Comparison of ENCODE assay signal across 1 cellular context in genomic region chr7:74371381-74372059, GRCh38.
TF ChIP-seq lines count a peak whose summit lies in the region.

No MANE protein-coding gene starts in this region.

TF ChIP-seq in K562, 482 proteins besides CTCF, POLR2A, EP300 and RAD21 (continued from another document and continues in another):
- TF ChIP-seq ZBTB40 (IDR thresholded peaks at IDR 0.05) (0 out of 2 replicates have a peak, but pooled peaks have one; percentile 17), ZBTB40 (CRISPR knock-in tag; IDR thresholded peaks at IDR 0.05) (no peak), ZNF232 (CRISPR knock-in tag; IDR thresholded peaks at IDR 0.05) (no peak), RBM22 (IDR thresholded peaks at IDR 0.05; ENCODE audit: low read depth, low read length, poor library complexity, severe bottlenecking) (no peak), PPARD (CRISPR knock-in tag; IDR thresholded peaks at IDR 0.05) (no peak), HIVEP1 (CRISPR knock-in tag; IDR thresholded peaks at IDR 0.05) (no peak), FOXA1 (IDR thresholded peaks at IDR 0.05; ENCODE audit: borderline replicate concordance) (no peak), TCF7 (IDR thresholded peaks at IDR 0.05; ENCODE audit: borderline replicate concordance) (no peak), MTA2 (IDR thresholded peaks at IDR 0.05; ENCODE audit: low read depth) (no peak), MXI1 (IDR thresholded peaks at IDR 0.05; ENCODE audit: low read depth, low read length) (no peak), HDAC2 (IDR thresholded peaks at IDR 0.05) (0 out of 2 replicates have a peak, but pooled peaks have one; percentile 23), NBN (IDR thresholded peaks at IDR 0.05; ENCODE audit: low read depth) (0 out of 2 replicates have a peak, but pooled peaks have one; percentile 23), OTX1 (CRISPR knock-in tag; IDR thresholded peaks at IDR 0.05) (peak; percentile 82; the same call in 1 of the 2 replicates), HDAC1 (IDR thresholded peaks at IDR 0.05) (peak in 1 of 2 experiments; percentile 60; a peak in 1 of 4 replicates), PCBP1 (IDR thresholded peaks at IDR 0.05; ENCODE audit: low read depth, low read length, poor library complexity, severe bottlenecking) (no peak), ARID3A (IDR thresholded peaks at IDR 0.05; ENCODE audit: borderline replicate concordance, low read depth, low read length) (no peak), PHF20 (IDR thresholded peaks at IDR 0.05; ENCODE audit: partially characterized antibody) (peak; percentile 44), ATF1 (CRISPR knock-in tag; IDR thresholded peaks at IDR 0.05) (no peak), ATF1 (tag; IDR thresholded peaks at IDR 0.05) (no peak), DDX20 (tag; IDR thresholded peaks at IDR 0.05; ENCODE audit: low read depth) (no peak), ZNF696 (CRISPR knock-in tag; conservative IDR thresholded peaks at IDR 0.05) (no peak), PRMT5 (CRISPR knock-in tag; IDR thresholded peaks at IDR 0.05) (no peak), CXXC5 (CRISPR knock-in tag; IDR thresholded peaks at IDR 0.05) (no peak), EZH2 (IDR thresholded peaks at IDR 0.05; ENCODE audit: borderline replicate concordance, low read depth, low read length) (no peak), ELF4 (CRISPR knock-in tag; IDR thresholded peaks at IDR 0.05) (0 out of 2 replicates have a peak, but pooled peaks have one; percentile 61), L3MBTL2 (IDR thresholded peaks at IDR 0.05) (peak; percentile 55), PCBP2 (IDR thresholded peaks at IDR 0.05; ENCODE audit: low read depth, low read length, poor library complexity, severe bottlenecking) (peak; percentile 29), HLTF (IDR thresholded peaks at IDR 0.05) (0 out of 2 replicates have a peak, but pooled peaks have one; percentile 36), DPF2 (IDR thresholded peaks at IDR 0.05) (0 out of 2 replicates have a peak, but pooled peaks have one; percentile 27), FOXM1 (IDR thresholded peaks at IDR 0.05; ENCODE audit: low read depth) (no peak), FOXM1 (CRISPR knock-in tag; IDR thresholded peaks at IDR 0.05; ENCODE audit: low read depth) (no peak), ELF2 (CRISPR knock-in tag; IDR thresholded peaks at IDR 0.05) (no peak), SMARCA5 (IDR thresholded peaks at IDR 0.05) (no peak), GATAD2A (IDR thresholded peaks at IDR 0.05) (0 out of 2 replicates have a peak, but pooled peaks have one; percentile 26), POLR2G (IDR thresholded peaks at IDR 0.05; ENCODE audit: low read depth, low read length) (no peak), ZNF134 (CRISPR knock-in tag; conservative IDR thresholded peaks at IDR 0.05) (no peak), ZNF436 (CRISPR knock-in tag; IDR thresholded peaks at IDR 0.05) (no peak), AFF4 (CRISPR knock-in tag; IDR thresholded peaks at IDR 0.05) (no peak), ZNF512 (tag; IDR thresholded peaks at IDR 0.05) (peak; percentile 96), ETV5 (CRISPR knock-in tag; IDR thresholded peaks at IDR 0.05; ENCODE audit: low read depth) (no peak), TBP (optimal IDR thresholded peaks at IDR 0.05; ENCODE audit: low read depth, low read length) (no peak), SRF (CRISPR knock-in tag; IDR thresholded peaks at IDR 0.05) (no peak), DIDO1 (tag; IDR thresholded peaks at IDR 0.05; ENCODE audit: low read depth) (0 out of 2 replicates have a peak, but pooled peaks have one; percentile 27), HBP1 (CRISPR knock-in tag; IDR thresholded peaks at IDR 0.05) (peak; percentile 87; the same call in 1 of the 2 replicates), RAD51 (IDR thresholded peaks at IDR 0.05; ENCODE audit: borderline replicate concordance, low read depth) (no peak), CHD2 (IDR thresholded peaks at IDR 0.05; ENCODE audit: low read depth, low read length) (no peak), DLX4 (CRISPR knock-in tag; IDR thresholded peaks at IDR 0.05) (no peak), ZBTB2 (IDR thresholded peaks at IDR 0.05) (0 out of 2 replicates have a peak, but pooled peaks have one; percentile 16), SMARCA4 (IDR thresholded peaks at IDR 0.05) (0 out of 2 replicates have a peak, but pooled peaks have one; percentile 23)
